In genomic region chr2:196170681-196171247, GRCh38 we compare ENCODE assay signal across 8 cellular contexts. TPM values are rescaled to one million over a fixed set of nuclear protein-coding genes. Genes with fewer than 3 reads are reported as not detected.
DNase-seq lines count a peak whose midpoint lies in the region; ATAC-seq and TF ChIP-seq lines count a peak whose summit lies in the region.

No MANE protein-coding gene starts in this region.

- CTCF ChIA-PET in AG04449 (lab: Yijun Ruan, JAX), result interaction anchor here (0.6 to 1.9 kb wide), 5 partner anchors 32 to 546 kb away, joined by 3 to 19 read pairs (median 3); no protein-coding TSS in a partner anchor
- CTCF ChIA-PET in RWPE1 (lab: Yijun Ruan, JAX), result interaction anchor here (1.4 to 2.2 kb wide), 2 partner anchors 93 to 102 kb away, joined by 4 to 6 read pairs; partner anchors contain the start of gene DNAH7

- no peak for TF ChIP-seq POLR2A in breast epithelium (IDR thresholded peaks at IDR 0.05)
- TF ChIP-seq POLR2A in stomach (IDR thresholded peaks at IDR 0.05), result no peak

- 0 to 2% (median 0%) methylated on average over 20 to 53 of the region's 53 CpGs for WGBS in stomach, 5 donors

- H3K4me3 ChIP-seq in AG04449 (ENCODE audit: low read depth, low read length) (peak overlapping the region; percentile 83), breast epithelium (peak overlapping the region; percentile 92 to 99 (median 95)), kidney epithelial cell (ENCODE audit: low read depth, low read length) (peak overlapping the region; percentile 96), stomach (peak overlapping the region; percentile 65 to 89 (median 78))

- H3K36me3 ChIP-seq in breast epithelium (no peaks in the 10 kb centered on the region), kidney epithelial cell (ENCODE audit: control insufficient read depth, insufficient read depth, low read length) (no peaks in the 10 kb centered on the region), stomach (no peaks in the 10 kb centered on the region)

- TF ChIP-seq EP300 in stomach (IDR thresholded peaks at IDR 0.05), result no peak

- peak; percentile 12 for ATAC-seq in HG03025 (IDR thresholded peaks at IDR 0.05; ENCODE audit: low FRiP score, unreplicated experiment)

- H3K27ac ChIP-seq in RWPE1 (peak overlapping the region; percentile 94), breast epithelium (peak overlapping the region; percentile 95), stomach (peak overlapping the region; percentile 90 to 100 (median 96))

- POLR2A ChIA-PET in AG04449 (lab: Yijun Ruan, JAX) (interaction anchor here (1.0 to 1.6 kb wide), 3 partner anchors 35 to 89 kb away, joined by 3 to 7 read pairs (median 5); no protein-coding TSS in a partner anchor), RWPE1 (lab: Yijun Ruan, JAX; ENCODE audit: low non-redundant PET) (interaction anchor here (0.7 to 1.8 kb wide), 3 partner anchors 31 to 106 kb away, joined by 4 to 7 read pairs (median 6); no protein-coding TSS in a partner anchor)

- H3K9me3 ChIP-seq in breast epithelium (no peaks in the 10 kb centered on the region), stomach (no peaks in the 10 kb centered on the region)

- DNase-seq in AG04449 (ENCODE audit: low read depth, low spot score) (no peak), GM13976 (ENCODE audit: low spot score) (peak; percentile 30), RWPE1 (ENCODE audit: low spot score) (peak; percentile 19), breast epithelium (ENCODE audit: low spot score in 2 of 2) (peak in 1 of 2 donors; percentile 51), kidney epithelial cell (ENCODE audit: low read depth) (no peak), stomach (peak; percentile 39), NCI-H1930 (lab: John Stamatoyannopoulos, UW) (no peak)

- in situ Hi-C loops in GM13976 (cut with MboI; ENCODE audit: low sequenced_read_pairs, unreplicated experiment), result loop anchor here (10.0 kb wide), 2 partner anchors 74 to 104 kb away; no protein-coding TSS in a partner anchor

- TF ChIP-seq CTCF in AG04449 (IDR thresholded peaks at IDR 0.05; ENCODE audit: insufficient read depth, low read length, missing control alignments) (no peak), GM13976 (IDR thresholded peaks at IDR 0.05; ENCODE audit: borderline replicate concordance, control extremely low read depth, extremely low read depth, insufficient read depth, missing control alignments) (no peak), RWPE1 (conservative IDR thresholded peaks at IDR 0.05; ENCODE audit: low read depth) (no peak), breast epithelium (IDR thresholded peaks at IDR 0.05) (no peak), kidney epithelial cell (IDR thresholded peaks at IDR 0.05; ENCODE audit: insufficient read depth, low read length, poor library complexity, severe bottlenecking) (no peak), stomach (IDR thresholded peaks at IDR 0.05) (no peak)

- intact Hi-C loops in breast epithelium (cut with DNase I; ENCODE audit: low total_unique reads), result no loop called here
- intact Hi-C loops in stomach (cut with DNase I; ENCODE audit: low total_unique reads), result no loop called here

- no peaks in the 10 kb centered on the region for H3K4me1 ChIP-seq in breast epithelium
- peaks cover 0 to 40% (median 14%) of the 10 kb centered on the region in 4 donors for H3K4me1 ChIP-seq in stomach

- H3K27me3 ChIP-seq in breast epithelium, result no peaks in the 10 kb centered on the region
- H3K27me3 ChIP-seq in kidney epithelial cell (ENCODE audit: control insufficient read depth, insufficient read depth, low read length), result no peaks in the 10 kb centered on the region
- H3K27me3 ChIP-seq in stomach, result no peaks in the 10 kb centered on the region

RNA-seq across cellular contexts. Expression of gene STK17B, which starts 0.6 kb away (rescaled TPM):
- total RNA-seq in breast epithelium, result 10 to 100 TPM; 51.7 to 85.8 (median 57.7) TPM
- 6.0 and 8.2 TPM in 2 replicates for total RNA-seq in kidney epithelial cell
- 10 to 100 TPM in 4 of 5 donors, 1 to 10 TPM in 1; 9.3 to 76.4 (median 18.7) TPM for total RNA-seq in stomach
- polyA plus RNA-seq in stomach, result 1 to 10 TPM; 3.4 to 8.6 (median 7.9) TPM

Comparison
In these comparisons a context has a peak if more than half of its experiments do, and no peak if none do; other contexts are left out.
1. DNase-seq: peak in GM13976 (single experiment), RWPE1 (single experiment) and stomach (single experiment); none in AG04449 (single experiment), kidney epithelial cell (single experiment) and NCI-H1930 (0 of 2).
2. Peak in every context shown above with its lines, with median percentiles within 50 percentile points of each other: H3K4me3 ChIP-seq and H3K27ac ChIP-seq.